In the genomic region with DNA sequence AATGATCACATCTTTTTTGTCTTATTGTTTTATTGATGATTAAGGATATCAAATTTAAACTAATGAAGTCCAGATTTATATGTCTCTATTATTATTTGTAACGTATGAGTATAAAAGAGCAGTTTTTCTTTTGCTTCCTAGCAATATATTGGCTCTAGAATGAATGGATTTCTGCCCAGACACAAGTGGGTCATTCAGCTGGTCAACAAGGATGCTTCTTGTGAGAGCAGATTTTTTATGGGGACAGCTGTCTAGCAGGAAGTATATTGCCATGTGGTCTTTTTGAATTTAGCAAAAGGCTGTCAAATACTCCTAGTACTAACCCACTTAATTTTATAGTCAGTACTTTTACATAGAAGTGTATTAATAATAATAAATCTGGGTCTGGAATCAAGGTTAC, we compare ENCODE assay signal across 19 cellular contexts.
A peak's percentile ranks its signal among the peaks of the same experiment; 100 is the strongest.
DNase-seq lines count a peak whose midpoint lies in the region; ATAC-seq, FAIRE-seq and TF ChIP-seq lines count a peak whose summit lies in the region.
"Had no signal": no experiment of that assay in that cellular context is flagged by ENCODE, and none has a peak within 500 bp of the region (broad histone marks: within the 10 kb centered on the region; RNA-seq: fewer than 3 reads in every experiment).

No MANE protein-coding gene starts in this region.

- H3K27me3 ChIP-seq in prostate gland (replicated peaks; ENCODE audit: insufficient read depth) = no peaks in the 10 kb centered on the region
- H3K27me3 ChIP-seq: BLaER1 treated with 17β-estradiol and CSF1 and Interleukin-3, amounts not matched to agents 10 nM and 100 nM; SJSA1 had no signal

- no peak overlapping the region for H3K27ac ChIP-seq in prostate gland
- H3K27ac ChIP-seq: BLaER1 treated with 17β-estradiol and CSF1 and Interleukin-3, amounts not matched to agents 10 nM and 100 nM; PC-9; SJSA1 had no signal

- no peak overlapping the region for H3K4me3 ChIP-seq in prostate gland
- H3K4me3 ChIP-seq: BLaER1 treated with 17β-estradiol and CSF1 and Interleukin-3, amounts not matched to agents 10 nM and 100 nM; PC-9; SJSA1 had no signal

- DNase-seq in NCI-H1417 (lab: John Stamatoyannopoulos, UW) (peak in 2 of 3 experiments; percentile 23 to 41), NCI-H1417 treated with DMSO at 0.1 percent for 48 hours (lab: John Stamatoyannopoulos, UW) (no peak), NCI-H2029 (lab: John Stamatoyannopoulos, UW) (peak; percentile 48), superior temporal gyrus (ENCODE audit: extremely low spot score) (peak; percentile 60), prostate gland (ENCODE audit: low spot score) (no peak), ACHN (no peak)
- DNase-seq: 8988T; CD8-positive, alpha-beta memory T cell; EL; NCI-H1436; NCI-H345; NCI-H774; PC-9 had no signal

- H3K4me1 ChIP-seq in prostate gland (replicated peaks) = no peaks in the 10 kb centered on the region
- H3K4me1 ChIP-seq: BLaER1 treated with 17β-estradiol and CSF1 and Interleukin-3, amounts not matched to agents 10 nM and 100 nM; SJSA1 had no signal

- TF ChIP-seq CTCF in prostate gland (IDR thresholded peaks at IDR 0.05) = no peak

- WGBS in prostate gland = 59% methylated on average over 1 of the region's 1 CpG

- H3K36me3 ChIP-seq in prostate gland = no peaks in the 10 kb centered on the region
- H3K36me3 ChIP-seq: BLaER1 treated with 17β-estradiol and CSF1 and Interleukin-3, amounts not matched to agents 10 nM and 100 nM; SJSA1 had no signal

- intact Hi-C loops in prostate gland (cut with DNase I) = no loop called here

- TF ChIP-seq POLR2A in prostate gland (IDR thresholded peaks at IDR 0.05) = no peak

- no peak for ATAC-seq in HG03457 (IDR thresholded peaks at IDR 0.05; ENCODE audit: unreplicated experiment)

- FAIRE-seq in endometrium (lab: Jason Lieb, UNC) = peak; percentile 18
- FAIRE-seq: D721Med, H1 had no signal

- no peaks in the 10 kb centered on the region for H3K9me3 ChIP-seq in prostate gland
- H3K9me3 ChIP-seq: BLaER1 treated with 17β-estradiol and CSF1 and Interleukin-3, amounts not matched to agents 10 nM and 100 nM; SJSA1 had no signal

- in situ Hi-C loops in ACHN (cut with HindIII; ENCODE audit: low pct_ligation_motif_present, low pct_unique_long_range_greater_than_20kb, low sequenced_read_pairs) = no loop called here

Comparison
In these comparisons a context has a peak if more than half of its experiments do, and no peak if none do; other contexts are left out.
1. DNase-seq: peak in NCI-H1417 (2 of 3), NCI-H2029 (single experiment) and superior temporal gyrus (single experiment); none in NCI-H1417 treated with DMSO at 0.1 percent for 48 hours (single experiment), prostate gland (single experiment) and ACHN (single experiment).